Comparison of ENCODE assay signal across 8 cellular contexts in genomic region chrX:12978205-12979010, GRCh38. TPM values are rescaled to one million over a fixed set of nuclear protein-coding genes. Genes with fewer than 3 reads are reported as not detected.
DNase-seq lines count a peak whose midpoint lies in the region; ATAC-seq and TF ChIP-seq lines count a peak whose summit lies in the region.

No MANE protein-coding gene starts in this region.

- no peaks in the 10 kb centered on the region; the same call in 1 of the 2 replicates for H3K36me3 ChIP-seq in GM06990 (ENCODE audit: control insufficient read depth, insufficient read depth, low read length)
- peaks cover 10% of the 10 kb centered on the region for H3K36me3 ChIP-seq in mesodermal cell (ENCODE audit: control insufficient read depth, insufficient read depth, low read length)

- H3K4me1 Mint-ChIP-seq in dendritic cell treated with granulocyte-macrophage colony-stimulating factor and Interleukin-4, amounts not matched to agents 40 ng/mL and 50 ng/mL, for 4 days (ENCODE audit: low read depth): peaks cover 22% of the 10 kb centered on the region

- peak overlapping the region; percentile 91 for H3K4me3 ChIP-seq in GM06990 (replicated peaks; ENCODE audit: low read depth, low read length)
- peak overlapping the region; percentile 73 for H3K4me3 ChIP-seq in mesodermal cell (ENCODE audit: extremely low read depth, insufficient read depth, low read length, poor library complexity, severe bottlenecking)

- H3K27ac Mint-ChIP-seq in dendritic cell treated with granulocyte-macrophage colony-stimulating factor and Interleukin-4, amounts not matched to agents 40 ng/mL and 50 ng/mL, for 4 days: peak overlapping the region; percentile 93

- no peaks in the 10 kb centered on the region for H3K9me3 Mint-ChIP-seq in dendritic cell treated with granulocyte-macrophage colony-stimulating factor and Interleukin-4, amounts not matched to agents 40 ng/mL and 50 ng/mL, for 4 days

- intact Hi-C loops in dendritic cell treated with granulocyte-macrophage colony-stimulating factor and Interleukin-4, amounts not matched to agents 40 ng/mL and 50 ng/mL, for 4 days (cut with micrococcal nuclease): loop anchor here (2.0 to 5.0 kb wide), 3 partner anchors 20 to 114 kb away; no protein-coding TSS in a partner anchor

- no peaks in the 10 kb centered on the region for H3K27me3 ChIP-seq in GM06990 (replicated peaks; ENCODE audit: control insufficient read depth, insufficient read depth, low read length)

- TF ChIP-seq CTCF in GM06990 (IDR thresholded peaks at IDR 0.05; ENCODE audit: insufficient read depth, low read length, poor library complexity, severe bottlenecking): no peak

- H3K36me3 Mint-ChIP-seq in dendritic cell treated with granulocyte-macrophage colony-stimulating factor and Interleukin-4, amounts not matched to agents 40 ng/mL and 50 ng/mL, for 4 days (ENCODE audit: low read depth): peaks cover 42% of the 10 kb centered on the region

- WGBS in mesodermal cell (ENCODE audit: insufficient coverage in 2 of 2), 2 experiments: 3 to 6% methylated on average over 3 to 4 of the region's 13 CpGs

- peak; percentile 83 for DNase-seq in GM06990 (ENCODE audit: extremely low read depth, insufficient read length)
- DNase-seq in M059J (ENCODE audit: low read depth): peak; percentile 86
- DNase-seq in activated CD4-positive, alpha-beta T cell treated with anti-CD3 and anti-CD28 coated beads for 1 hour: peak; percentile 62
- DNase-seq in inferior parietal cortex (ENCODE audit: extremely low spot score): no peak

- peak overlapping the region; percentile 64 for H3K27ac ChIP-seq in mesodermal cell (ENCODE audit: low read depth, low read length, severe bottlenecking)
- H3K27ac ChIP-seq in temporal lobe (ENCODE audit: low read depth, low read length): peak overlapping the region; percentile 13

- ATAC-seq in GM21786 (IDR thresholded peaks at IDR 0.05; ENCODE audit: unreplicated experiment): peak; percentile 49

- H3K4me3 Mint-ChIP-seq in dendritic cell treated with granulocyte-macrophage colony-stimulating factor and Interleukin-4, amounts not matched to agents 40 ng/mL and 50 ng/mL, for 4 days: peak overlapping the region; percentile 73

- H3K9me3 ChIP-seq in mesodermal cell (ENCODE audit: control insufficient read depth, low read length): no peaks in the 10 kb centered on the region

- H3K4me1 ChIP-seq in mesodermal cell (ENCODE audit: control insufficient read depth, insufficient read depth, low read length, poor library complexity, severe bottlenecking): peaks cover 11% of the 10 kb centered on the region

- H3K27me3 Mint-ChIP-seq in dendritic cell treated with granulocyte-macrophage colony-stimulating factor and Interleukin-4, amounts not matched to agents 40 ng/mL and 50 ng/mL, for 4 days: no peaks in the 10 kb centered on the region

RNA-seq across cellular contexts. Expression of gene TMSB4X, which starts 3.5 kb away (rescaled TPM):
- 5,809 and 7,639 TPM in 2 replicates for total RNA-seq in M059J (2014; rRNA removed; shearing (Covaris generic))
- 2,997 TPM for polyA plus RNA-seq in mesodermal cell (2013, experiment 1 of 2)
- 3,008 TPM for polyA plus RNA-seq in mesodermal cell (2013, experiment 2 of 2)
- total RNA-seq in temporal lobe: 2,203 TPM
